Comparison of ENCODE assay signal across 12 cellular contexts in the genomic region with DNA sequence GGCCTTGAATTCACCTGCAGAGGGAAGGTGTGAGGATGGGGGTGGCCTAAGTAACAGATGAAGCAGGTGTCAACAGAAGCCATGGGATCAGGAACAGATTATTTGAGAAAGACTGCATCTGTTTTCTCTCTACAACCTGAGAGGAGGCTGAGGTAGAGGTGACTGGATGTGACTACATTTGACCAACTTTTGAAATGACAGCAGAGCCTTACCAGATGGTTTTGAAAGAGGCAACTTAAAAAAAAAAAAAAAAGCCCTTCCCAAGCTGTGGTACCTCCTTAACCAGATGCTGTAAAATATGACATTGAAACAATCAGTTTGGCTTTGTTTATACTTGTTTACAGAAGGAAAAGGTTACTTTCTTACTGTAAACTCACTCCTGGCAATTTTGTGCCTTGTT.
DNase-seq lines count a peak whose midpoint lies in the region; ATAC-seq and TF ChIP-seq lines count a peak whose summit lies in the region.
"Had no signal": no experiment of that assay in that cellular context is flagged by ENCODE, and none has a peak within 500 bp of the region (broad histone marks: within the 10 kb centered on the region; RNA-seq: fewer than 3 reads in every experiment).

No MANE protein-coding gene starts in this region.

- peak overlapping the region; percentile 39 for H3K27ac Mint-ChIP-seq in central memory CD8-positive, alpha-beta T cell (ENCODE audit: low read depth)

- no peaks in the 10 kb centered on the region for H3K36me3 ChIP-seq in testis (ENCODE audit: low read depth, missing control alignments)
- H3K36me3 ChIP-seq: neutrophil had no signal

- H3K9me3 Mint-ChIP-seq in central memory CD8-positive, alpha-beta T cell: peaks cover 6% of the 10 kb centered on the region
- H3K9me3 Mint-ChIP-seq: effector memory CD8-positive, alpha-beta T cell had no signal

- H3K4me3 Mint-ChIP-seq in central memory CD8-positive, alpha-beta T cell: no peak overlapping the region
- H3K4me3 Mint-ChIP-seq: CD8-positive, alpha-beta memory T cell had no signal

- DNase-seq in GM12865 (ENCODE audit: low read depth) (peak; percentile 71), HUDEP-2 (lab: John Stamatoyannopoulos, UW; ENCODE audit: unreplicated experiment in 76 of 76) (no peak), superior temporal gyrus (ENCODE audit: extremely low spot score) (no peak), DMS114 treated with DMSO at 0.1 percent for 48 hours (lab: John Stamatoyannopoulos, UW; ENCODE audit: unreplicated experiment) (no peak), testis (no peak)
- no peak for DNase-seq in central memory CD8-positive, alpha-beta T cell (ENCODE audit: low spot score in 2 of 2)
- DNase-seq: activated gamma-delta T cell; CD8-positive, alpha-beta memory T cell; effector memory CD8-positive, alpha-beta T cell had no signal

- H3K27ac ChIP-seq in testis: no peak overlapping the region

- no peaks in the 10 kb centered on the region for H3K27me3 ChIP-seq in testis

- H3K4me1 Mint-ChIP-seq in central memory CD8-positive, alpha-beta T cell: peaks cover 15% of the 10 kb centered on the region
- H3K4me1 Mint-ChIP-seq: CD8-positive, alpha-beta memory T cell had no signal

- TF ChIP-seq CTCF in GM12865 (IDR thresholded peaks at IDR 0.05; ENCODE audit: insufficient read depth, low read depth, low read length, missing control alignments) (no peak), testis (IDR thresholded peaks at IDR 0.05) (no peak)

- intact Hi-C loops in testis (cut with DNase I; ENCODE audit: low total_unique reads): loop anchor here (10.0 kb wide), 1 partner anchor 257 kb away; no protein-coding TSS in a partner anchor

- peaks cover 10% of the 10 kb centered on the region for H3K4me1 ChIP-seq in testis

- TF ChIP-seq POLR2A in testis (IDR thresholded peaks at IDR 0.05): no peak

- peak; percentile 54 for ATAC-seq in GM19395 (IDR thresholded peaks at IDR 0.05; ENCODE audit: unreplicated experiment)
- peak; percentile 34 for ATAC-seq in HG03039 (IDR thresholded peaks at IDR 0.05; ENCODE audit: unreplicated experiment)
- no peak for ATAC-seq in central memory CD8-positive, alpha-beta T cell (replicated peaks; ENCODE audit: extremely low read depth, poor library complexity, severe bottlenecking)
- ATAC-seq: effector memory CD8-positive, alpha-beta T cell had no signal

- H3K27me3 Mint-ChIP-seq in central memory CD8-positive, alpha-beta T cell: peaks cover 8% of the 10 kb centered on the region

- no peak overlapping the region for H3K4me3 ChIP-seq in GM12865 (ENCODE audit: low read depth, low read length)
- H3K4me3 ChIP-seq in testis: no peak overlapping the region

- H3K9me3 ChIP-seq in testis: no peaks in the 10 kb centered on the region
- H3K9me3 ChIP-seq: neutrophil had no signal

- H3K36me3 Mint-ChIP-seq in central memory CD8-positive, alpha-beta T cell (ENCODE audit: insufficient read depth): no peaks in the 10 kb centered on the region
